In the genomic region with DNA sequence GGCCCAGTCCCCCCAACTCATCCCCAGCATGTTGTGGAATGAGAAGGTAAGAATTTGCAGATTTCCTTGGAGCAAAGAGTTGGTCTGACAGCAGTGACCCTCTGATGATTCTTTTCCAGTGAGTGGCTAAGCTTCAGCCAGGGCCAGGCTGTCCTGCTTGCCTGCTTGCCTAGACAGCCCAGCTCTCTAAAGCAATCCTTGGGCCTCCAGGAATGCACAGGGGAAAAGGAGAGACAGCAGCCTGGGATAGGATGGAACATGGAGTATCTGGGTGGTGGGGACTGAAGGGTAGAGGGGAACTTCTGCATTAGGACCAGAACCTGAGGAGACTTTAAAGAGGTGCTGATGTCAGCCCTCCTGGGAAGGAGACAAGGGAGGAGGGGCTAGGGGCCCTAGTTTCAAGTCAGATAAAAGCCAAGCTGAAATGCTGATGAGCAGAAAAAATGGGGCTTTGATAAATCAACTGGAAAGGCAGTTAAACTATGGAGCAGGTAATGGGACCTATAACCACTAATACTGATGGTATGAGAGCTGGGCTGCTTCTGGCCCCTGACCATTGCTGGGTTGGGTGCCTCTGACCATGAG, we compare ENCODE assay signal across 14 cellular contexts. TPM values are rescaled to one million over a fixed set of nuclear protein-coding genes. Genes with fewer than 3 reads are reported as not detected.
DNase-seq lines count a peak whose midpoint lies in the region; ATAC-seq, FAIRE-seq and TF ChIP-seq lines count a peak whose summit lies in the region.
"Had no signal": no experiment of that assay in that cellular context is flagged by ENCODE, and none has a peak within 500 bp of the region (broad histone marks: within the 10 kb centered on the region; RNA-seq: fewer than 3 reads in every experiment).

No MANE protein-coding gene starts in this region.

- CTCF ChIA-PET in HepG2 (lab: Yijun Ruan, JAX; ENCODE audit: low intra/inter-chr PET ratio, low total read pairs) = no interaction called here

- H3K4me3 ChIP-seq in HepG2 (replicated peaks in 1 of 3; ENCODE audit: insufficient read depth in 1 of 3, low read depth in 2 of 3, low read length in 3 of 3) (no peak overlapping the region), right lobe of liver (no peak overlapping the region), SK-N-MC (peak overlapping the region; percentile 84), aorta (ENCODE audit: low read length in 2 of 2) (no peak overlapping the region)

- peaks cover 23% of the 10 kb centered on the region for H3K4me1 ChIP-seq in HepG2 (ENCODE audit: insufficient read depth, low read length)
- H3K4me1 ChIP-seq in right lobe of liver = peaks cover 0 to 9% (median 2%) of the 10 kb centered on the region in 4 donors
- no peaks in the 10 kb centered on the region for H3K4me1 ChIP-seq in aorta (ENCODE audit: control insufficient read depth in 1 of 2, insufficient read depth in 2 of 2, low read length in 2 of 2)
- H3K4me1 ChIP-seq: breast epithelium had no signal

- no peak for TF ChIP-seq POLR2A in HepG2 (IDR thresholded peaks at IDR 0.05; ENCODE audit: insufficient read depth in 1 of 2, low read depth in 2 of 2, low read length in 2 of 2)
- TF ChIP-seq POLR2A in right lobe of liver (IDR thresholded peaks at IDR 0.05) = no peak

- H3K9ac ChIP-seq in HepG2 (ENCODE audit: insufficient read depth, low read depth, low read length) = no peak overlapping the region
- no peak overlapping the region for H3K9ac ChIP-seq in SK-N-MC (ENCODE audit: insufficient read length)

- H3K79me2 ChIP-seq in HepG2 (ENCODE audit: insufficient read depth, low read length) = no peaks in the 10 kb centered on the region

- in situ Hi-C loops in HepG2 (cut with HindIII; ENCODE audit: extremely low pct_ligation_motif_present, low pct_unique_long_range_greater_than_20kb) = no loop called here

- TF ChIP-seq CTCF in HepG2 (CRISPR knock-in tag; IDR thresholded peaks at IDR 0.05) (no peak), right lobe of liver (IDR thresholded peaks at IDR 0.05) (no peak)

- H4K20me1 ChIP-seq in HepG2 (ENCODE audit: insufficient read depth, low read length) = no peaks in the 10 kb centered on the region; the same call in 1 of the 2 replicates

- ATAC-seq in HepG2 (no peak), right lobe of liver (no peak), aorta (ENCODE audit: low FRiP score) (no peak), GM18858 (IDR thresholded peaks at IDR 0.05; ENCODE audit: unreplicated experiment) (no peak)

- no peaks in the 10 kb centered on the region for H3K36me3 ChIP-seq in HepG2 (replicated peaks in 1 of 2; ENCODE audit: control insufficient read depth in 1 of 2, insufficient read depth in 2 of 2, low read length in 2 of 2)
- no peaks in the 10 kb centered on the region for H3K36me3 ChIP-seq in right lobe of liver
- 0 out of 2 replicates have a peak, but pooled peaks cover 11% of the 10 kb centered on the region for H3K36me3 ChIP-seq in SK-N-MC (ENCODE audit: insufficient read depth, low read length)
- H3K36me3 ChIP-seq in aorta (ENCODE audit: control insufficient read depth in 1 of 2, insufficient read depth in 2 of 2, low read length in 1 of 2) = no peaks in the 10 kb centered on the region
- H3K36me3 ChIP-seq: breast epithelium had no signal

- H3K27ac Mint-ChIP-seq in immature natural killer cell = peak overlapping the region in 1 of 6 donors; percentile 16

- no peaks in the 10 kb centered on the region for H3K9me3 Mint-ChIP-seq in immature natural killer cell

- no peak for FAIRE-seq in HepG2 (lab: Jason Lieb, UNC)
- FAIRE-seq: endometrium, TTC549 had no signal

- H3K27me3 Mint-ChIP-seq in immature natural killer cell (ENCODE audit: low read depth in 3 of 3) = peaks cover 32 to 35% (median 33%) of the 10 kb centered on the region in 3 donors

- H2AFZ ChIP-seq in HepG2 (ENCODE audit: low read length) = no peak overlapping the region

- no peak for TF ChIP-seq EP300 in HepG2 (IDR thresholded peaks at IDR 0.05; ENCODE audit: low read depth in 2 of 2, low read length in 2 of 2)
- no peak for TF ChIP-seq EP300 in HepG2 (CRISPR knock-in tag; IDR thresholded peaks at IDR 0.05; ENCODE audit: borderline replicate concordance)

- H3K36me3 Mint-ChIP-seq in immature natural killer cell = no peaks in the 10 kb centered on the region

- H3K9me3 ChIP-seq in HepG2 (ENCODE audit: low read length) (no peaks in the 10 kb centered on the region), right lobe of liver (no peaks in the 10 kb centered on the region), SK-N-MC (ENCODE audit: low read depth, low read length) (no peaks in the 10 kb centered on the region), aorta (ENCODE audit: control insufficient read depth, low read length) (no peaks in the 10 kb centered on the region)
- H3K9me3 ChIP-seq: breast epithelium had no signal

- peaks cover 29 to 34% of the 10 kb centered on the region in 2 donors for H3K4me1 Mint-ChIP-seq in immature natural killer cell

- BruUV-seq in HepG2 (replicated peaks; lab: Mats Ljungman, UMichigan) = no TSS peak

- H3K27me3 ChIP-seq in HepG2 (ENCODE audit: control insufficient read depth in 1 of 2, insufficient read depth in 2 of 2, low read length in 2 of 2) (peaks cover 21 to 95% of the 10 kb centered on the region in 2 experiments; a peak in 4 of 5 replicates), right lobe of liver (peaks cover 27 to 83% of the 10 kb centered on the region in 2 donors), aorta (ENCODE audit: control insufficient read depth in 1 of 2, insufficient read depth in 2 of 2, low read length in 1 of 2) (no peaks in the 10 kb centered on the region)

- H3K27ac ChIP-seq in HepG2 (ENCODE audit: extremely low read length, insufficient read depth, low read length) = no peak overlapping the region
- H3K27ac ChIP-seq in right lobe of liver = no peak overlapping the region
- peak overlapping the region; percentile 90 for H3K27ac ChIP-seq in SK-N-MC
- H3K27ac ChIP-seq in aorta (ENCODE audit: low read depth in 1 of 2, low read length in 2 of 2) = no peak overlapping the region

- no peak for DNase-seq in HepG2 (ENCODE audit: low spot score)
- no peak for DNase-seq in right lobe of liver
- DNase-seq in SK-N-MC (ENCODE audit: low read depth, low spot score) = no peak
- no peak for DNase-seq in immature natural killer cell
- no peak for DNase-seq in GF-D8 (lab: John Stamatoyannopoulos, UW)
- no peak for DNase-seq in activated CD4-positive, CD25-positive, alpha-beta regulatory T cell treated with anti-CD3 and anti-CD28 coated beads, Interleukin-2, amount 50 U/mL, for 72 hours
- no peak for DNase-seq in aorta
- DNase-seq: NCI-H1436; stimulated activated naive CD4-positive, alpha-beta T cell had no signal

- no peak overlapping the region for H3K4me2 ChIP-seq in HepG2 (ENCODE audit: low read depth, low read length)

- H3K4me3 Mint-ChIP-seq in immature natural killer cell = peak overlapping the region; percentile 37 to 98 (median 63)

- POLR2A ChIA-PET in HepG2 (lab: Yijun Ruan, JAX) = no interaction called here

- intact Hi-C loops in HepG2 (cut with micrococcal nuclease; ENCODE audit: unreplicated experiment) = no loop called here
- intact Hi-C loops in right lobe of liver (cut with DNase I) = no loop called here
- intact Hi-C loops in aorta (cut with DNase I) = no loop called here

- no peak for TF ChIP-seq RAD21 in HepG2 (CRISPR knock-in tag; IDR thresholded peaks at IDR 0.05)

RNA-seq across cellular contexts. Expression of a gene that starts 1.8 kb away (rescaled TPM):
- total RNA-seq in HepG2 (2016; rRNA removed; fragmentation: Illumina TruSeq; extraction: Trizol) (not detected in 2 replicates), right lobe of liver (under 1 TPM in 4 of 6 experiments, not detected in 2; 0.16 to 0.79 (median 0.30) TPM), aorta (10 to 100 TPM in 1 of 2 donors, 1 to 10 TPM in 1; 9.1 to 14.1 TPM)
- not detected in 2 replicates for total RNA-seq in HepG2 (2016; cell fraction: cytosol; rRNA removed; fragmentation: Illumina TruSeq; extraction: Trizol; ENCODE audit: low read depth)
- not detected in 2 replicates for total RNA-seq in HepG2 (2016; cell fraction: insoluble cytoplasmic fraction; rRNA removed; fragmentation: Illumina TruSeq; extraction: Trizol)
- not detected in 2 replicates for total RNA-seq in HepG2 (2016; cell fraction: membrane; rRNA removed; fragmentation: Illumina TruSeq; extraction: Trizol)
- total RNA-seq in HepG2 (2016; cell fraction: nucleus; rRNA removed; fragmentation: Illumina TruSeq; extraction: Trizol) = not detected in 2 replicates
- polyA plus RNA-seq in HepG2 (2011; rRNA removed) (0.04 and 0.08 TPM in 2 replicates), immature natural killer cell (1 to 10 TPM in 2 of 3 donors, under 1 TPM in 1; 0.39 to 1.8 (median 1.5) TPM), aorta (10 to 100 TPM; 18.2 to 22.4 TPM)
- polyA plus RNA-seq in HepG2 (2011; cell fraction: cytosol; rRNA removed) = not detected in 2 replicates
- not detected in 2 replicates for polyA plus RNA-seq in HepG2 (2011; cell fraction: nucleus; rRNA removed)
- polyA plus RNA-seq in HepG2 (2012) = not detected in 2 replicates
- not detected in 2 replicates for polyA plus RNA-seq in HepG2 (2016; cell fraction: cytosol; fragmentation: Illumina TruSeq; extraction: Trizol; ENCODE audit: low read depth)
- not detected in 2 replicates for polyA plus RNA-seq in HepG2 (2016; cell fraction: insoluble cytoplasmic fraction; fragmentation: Illumina TruSeq; extraction: Trizol; ENCODE audit: low read depth)
- not detected in 2 replicates for polyA plus RNA-seq in HepG2 (2016; cell fraction: membrane; fragmentation: Illumina TruSeq; extraction: Trizol; ENCODE audit: low read depth)
- not detected in 2 replicates for polyA plus RNA-seq in HepG2 (2016; cell fraction: nucleus; fragmentation: Illumina TruSeq; extraction: Trizol; ENCODE audit: insufficient read depth, low read depth)
- 8.9 TPM in 1 of 2 replicates, not detected in the other for polyA minus RNA-seq in HepG2 (2011; rRNA and poly(A)+ RNA removed; ENCODE audit: low replicate concordance)
- not detected in 2 replicates for polyA minus RNA-seq in HepG2 (2011; cell fraction: cytosol; rRNA and poly(A)+ RNA removed)
- polyA minus RNA-seq in HepG2 (2011; cell fraction: nucleus; rRNA and poly(A)+ RNA removed) = not detected in 2 replicates

RNA-seq across cellular contexts. Expression of a gene that starts 4.2 kb away (rescaled TPM):
- not detected in 2 replicates for total RNA-seq in HepG2 (2016; rRNA removed; fragmentation: Illumina TruSeq; extraction: Trizol)
- total RNA-seq in HepG2 (2016; cell fraction: cytosol; rRNA removed; fragmentation: Illumina TruSeq; extraction: Trizol; ENCODE audit: low read depth) = not detected in 2 replicates
- not detected in 2 replicates for total RNA-seq in HepG2 (2016; cell fraction: insoluble cytoplasmic fraction; rRNA removed; fragmentation: Illumina TruSeq; extraction: Trizol)
- not detected in 2 replicates for total RNA-seq in HepG2 (2016; cell fraction: membrane; rRNA removed; fragmentation: Illumina TruSeq; extraction: Trizol)
- not detected in 2 replicates for total RNA-seq in HepG2 (2016; cell fraction: nucleus; rRNA removed; fragmentation: Illumina TruSeq; extraction: Trizol)
- polyA plus RNA-seq in HepG2 (2011; rRNA removed) = not detected in 2 replicates
- polyA plus RNA-seq in HepG2 (2011; cell fraction: cytosol; rRNA removed) = not detected in 2 replicates
- polyA plus RNA-seq in HepG2 (2011; cell fraction: nucleus; rRNA removed) = not detected in 2 replicates
- polyA plus RNA-seq in HepG2 (2012) = not detected in 2 replicates
- not detected in 2 replicates for polyA plus RNA-seq in HepG2 (2016; cell fraction: cytosol; fragmentation: Illumina TruSeq; extraction: Trizol; ENCODE audit: low read depth)
- not detected in 2 replicates for polyA plus RNA-seq in HepG2 (2016; cell fraction: insoluble cytoplasmic fraction; fragmentation: Illumina TruSeq; extraction: Trizol; ENCODE audit: low read depth)
- polyA plus RNA-seq in HepG2 (2016; cell fraction: membrane; fragmentation: Illumina TruSeq; extraction: Trizol; ENCODE audit: low read depth) = not detected in 2 replicates
- polyA plus RNA-seq in HepG2 (2016; cell fraction: nucleus; fragmentation: Illumina TruSeq; extraction: Trizol; ENCODE audit: insufficient read depth, low read depth) = not detected in 2 replicates
- 3.5 TPM in 1 of 2 replicates, not detected in the other for polyA minus RNA-seq in HepG2 (2011; rRNA and poly(A)+ RNA removed; ENCODE audit: low replicate concordance)
- not detected in 2 replicates for polyA minus RNA-seq in HepG2 (2011; cell fraction: cytosol; rRNA and poly(A)+ RNA removed)
- not detected in 2 replicates for polyA minus RNA-seq in HepG2 (2011; cell fraction: nucleus; rRNA and poly(A)+ RNA removed)
- under 1 TPM; 0.18 to 0.83 (median 0.56) TPM for total RNA-seq in right lobe of liver
- not detected for polyA plus RNA-seq in immature natural killer cell
- total RNA-seq in aorta = 10 to 100 TPM in 1 of 2 donors, 1 to 10 TPM in 1; 5.8 to 16.8 TPM
- 1 to 10 TPM; 3.9 to 4.1 TPM for polyA plus RNA-seq in aorta

RNA-seq across cellular contexts. Expression of a gene that starts 6.1 kb away (rescaled TPM):
- total RNA-seq in HepG2 (2016; rRNA removed; fragmentation: Illumina TruSeq; extraction: Trizol) (not detected in 2 replicates), right lobe of liver (not detected), aorta (1 to 10 TPM; 1.0 to 1.9 TPM)
- not detected in 2 replicates for total RNA-seq in HepG2 (2016; cell fraction: cytosol; rRNA removed; fragmentation: Illumina TruSeq; extraction: Trizol; ENCODE audit: low read depth)
- not detected in 2 replicates for total RNA-seq in HepG2 (2016; cell fraction: insoluble cytoplasmic fraction; rRNA removed; fragmentation: Illumina TruSeq; extraction: Trizol)
- total RNA-seq in HepG2 (2016; cell fraction: membrane; rRNA removed; fragmentation: Illumina TruSeq; extraction: Trizol) = not detected in 2 replicates
- total RNA-seq in HepG2 (2016; cell fraction: nucleus; rRNA removed; fragmentation: Illumina TruSeq; extraction: Trizol) = not detected in 2 replicates
- polyA plus RNA-seq in HepG2 (2011; rRNA removed) (not detected in 2 replicates), immature natural killer cell (not detected), aorta (under 1 TPM in 1 of 2 donors, not detected in 1; 0.31 TPM)
- not detected in 2 replicates for polyA plus RNA-seq in HepG2 (2011; cell fraction: cytosol; rRNA removed)
- polyA plus RNA-seq in HepG2 (2011; cell fraction: nucleus; rRNA removed) = not detected in 2 replicates
- polyA plus RNA-seq in HepG2 (2012) = not detected in 2 replicates
- not detected in 2 replicates for polyA plus RNA-seq in HepG2 (2016; cell fraction: cytosol; fragmentation: Illumina TruSeq; extraction: Trizol; ENCODE audit: low read depth)
- polyA plus RNA-seq in HepG2 (2016; cell fraction: insoluble cytoplasmic fraction; fragmentation: Illumina TruSeq; extraction: Trizol; ENCODE audit: low read depth) = not detected in 2 replicates
- polyA plus RNA-seq in HepG2 (2016; cell fraction: membrane; fragmentation: Illumina TruSeq; extraction: Trizol; ENCODE audit: low read depth) = not detected in 2 replicates
- polyA plus RNA-seq in HepG2 (2016; cell fraction: nucleus; fragmentation: Illumina TruSeq; extraction: Trizol; ENCODE audit: insufficient read depth, low read depth) = not detected in 2 replicates
- 0.19 TPM in 1 of 2 replicates, not detected in the other for polyA minus RNA-seq in HepG2 (2011; rRNA and poly(A)+ RNA removed; ENCODE audit: low replicate concordance)
- polyA minus RNA-seq in HepG2 (2011; cell fraction: cytosol; rRNA and poly(A)+ RNA removed) = not detected in 2 replicates
- not detected in 2 replicates for polyA minus RNA-seq in HepG2 (2011; cell fraction: nucleus; rRNA and poly(A)+ RNA removed)
- total RNA-seq: pulmonary artery endothelial cell had no signal

RNA-seq across cellular contexts. Expression of a gene that starts 15.4 kb away (rescaled TPM):
- total RNA-seq in HepG2 (2016; rRNA removed; fragmentation: Illumina TruSeq; extraction: Trizol) (not detected in 2 replicates), right lobe of liver (under 1 TPM in 5 of 6 experiments, not detected in 1; 0.11 to 0.29 (median 0.19) TPM), aorta (1 to 10 TPM; 1.4 to 5.9 TPM)
- total RNA-seq in HepG2 (2016; cell fraction: cytosol; rRNA removed; fragmentation: Illumina TruSeq; extraction: Trizol; ENCODE audit: low read depth) = not detected in 2 replicates
- total RNA-seq in HepG2 (2016; cell fraction: insoluble cytoplasmic fraction; rRNA removed; fragmentation: Illumina TruSeq; extraction: Trizol) = not detected in 2 replicates
- total RNA-seq in HepG2 (2016; cell fraction: membrane; rRNA removed; fragmentation: Illumina TruSeq; extraction: Trizol) = not detected in 2 replicates
- not detected in 2 replicates for total RNA-seq in HepG2 (2016; cell fraction: nucleus; rRNA removed; fragmentation: Illumina TruSeq; extraction: Trizol)
- polyA plus RNA-seq in HepG2 (2011; rRNA removed) (not detected in 2 replicates), immature natural killer cell (not detected), aorta (1 to 10 TPM in 1 of 2 donors, not detected in 1; 3.6 TPM)
- polyA plus RNA-seq in HepG2 (2011; cell fraction: cytosol; rRNA removed) = not detected in 2 replicates
- polyA plus RNA-seq in HepG2 (2011; cell fraction: nucleus; rRNA removed) = not detected in 2 replicates
- polyA plus RNA-seq in HepG2 (2012) = not detected in 2 replicates
- polyA plus RNA-seq in HepG2 (2016; cell fraction: cytosol; fragmentation: Illumina TruSeq; extraction: Trizol; ENCODE audit: low read depth) = not detected in 2 replicates
- not detected in 2 replicates for polyA plus RNA-seq in HepG2 (2016; cell fraction: insoluble cytoplasmic fraction; fragmentation: Illumina TruSeq; extraction: Trizol; ENCODE audit: low read depth)
- not detected in 2 replicates for polyA plus RNA-seq in HepG2 (2016; cell fraction: membrane; fragmentation: Illumina TruSeq; extraction: Trizol; ENCODE audit: low read depth)
- not detected in 2 replicates for polyA plus RNA-seq in HepG2 (2016; cell fraction: nucleus; fragmentation: Illumina TruSeq; extraction: Trizol; ENCODE audit: insufficient read depth, low read depth)
- 0.49 TPM in 1 of 2 replicates, not detected in the other for polyA minus RNA-seq in HepG2 (2011; rRNA and poly(A)+ RNA removed; ENCODE audit: low replicate concordance)
- polyA minus RNA-seq in HepG2 (2011; cell fraction: cytosol; rRNA and poly(A)+ RNA removed) = not detected in 2 replicates
- not detected in 2 replicates for polyA minus RNA-seq in HepG2 (2011; cell fraction: nucleus; rRNA and poly(A)+ RNA removed)

RNA-seq across cellular contexts. Expression of a gene that starts 17.1 kb away (rescaled TPM):
- total RNA-seq in HepG2 (2016; rRNA removed; fragmentation: Illumina TruSeq; extraction: Trizol) = not detected in 2 replicates
- total RNA-seq in HepG2 (2016; cell fraction: cytosol; rRNA removed; fragmentation: Illumina TruSeq; extraction: Trizol; ENCODE audit: low read depth) = not detected in 2 replicates
- not detected in 2 replicates for total RNA-seq in HepG2 (2016; cell fraction: insoluble cytoplasmic fraction; rRNA removed; fragmentation: Illumina TruSeq; extraction: Trizol)
- total RNA-seq in HepG2 (2016; cell fraction: membrane; rRNA removed; fragmentation: Illumina TruSeq; extraction: Trizol) = not detected in 2 replicates
- total RNA-seq in HepG2 (2016; cell fraction: nucleus; rRNA removed; fragmentation: Illumina TruSeq; extraction: Trizol) = not detected in 2 replicates
- not detected in 2 replicates for polyA plus RNA-seq in HepG2 (2011; rRNA removed)
- 0.01 TPM in 1 of 2 replicates, not detected in the other for polyA plus RNA-seq in HepG2 (2011; cell fraction: cytosol; rRNA removed)
- not detected in 2 replicates for polyA plus RNA-seq in HepG2 (2011; cell fraction: nucleus; rRNA removed)
- polyA plus RNA-seq in HepG2 (2012) = not detected in 2 replicates
- polyA plus RNA-seq in HepG2 (2016; cell fraction: cytosol; fragmentation: Illumina TruSeq; extraction: Trizol; ENCODE audit: low read depth) = not detected in 2 replicates
- polyA plus RNA-seq in HepG2 (2016; cell fraction: insoluble cytoplasmic fraction; fragmentation: Illumina TruSeq; extraction: Trizol; ENCODE audit: low read depth) = not detected in 2 replicates
- polyA plus RNA-seq in HepG2 (2016; cell fraction: membrane; fragmentation: Illumina TruSeq; extraction: Trizol; ENCODE audit: low read depth) = not detected in 2 replicates
- polyA plus RNA-seq in HepG2 (2016; cell fraction: nucleus; fragmentation: Illumina TruSeq; extraction: Trizol; ENCODE audit: insufficient read depth, low read depth) = not detected in 2 replicates
- polyA minus RNA-seq in HepG2 (2011; rRNA and poly(A)+ RNA removed; ENCODE audit: low replicate concordance) = 0.06 and 0.49 TPM in 2 replicates
- not detected in 2 replicates for polyA minus RNA-seq in HepG2 (2011; cell fraction: cytosol; rRNA and poly(A)+ RNA removed)
- not detected in 2 replicates for polyA minus RNA-seq in HepG2 (2011; cell fraction: nucleus; rRNA and poly(A)+ RNA removed)
- not detected for total RNA-seq in right lobe of liver
- not detected for polyA plus RNA-seq in immature natural killer cell
- total RNA-seq in aorta = under 1 TPM; 0.33 to 0.39 TPM
- polyA plus RNA-seq in aorta = under 1 TPM in 1 of 2 donors, not detected in 1; 0.75 TPM
- total RNA-seq: pulmonary artery endothelial cell had no signal

Comparison
In these comparisons a context has a peak if more than half of its experiments do, and no peak if none do; other contexts are left out.
1. RNA of a gene that starts 1.8 kb away (total RNA-seq): 9.1 to 14.1 TPM in aorta; 0.16 to 0.79 TPM in right lobe of liver and not detected in HepG2; every median in the first group is over 4 times any median in the second.